In the genomic region with DNA sequence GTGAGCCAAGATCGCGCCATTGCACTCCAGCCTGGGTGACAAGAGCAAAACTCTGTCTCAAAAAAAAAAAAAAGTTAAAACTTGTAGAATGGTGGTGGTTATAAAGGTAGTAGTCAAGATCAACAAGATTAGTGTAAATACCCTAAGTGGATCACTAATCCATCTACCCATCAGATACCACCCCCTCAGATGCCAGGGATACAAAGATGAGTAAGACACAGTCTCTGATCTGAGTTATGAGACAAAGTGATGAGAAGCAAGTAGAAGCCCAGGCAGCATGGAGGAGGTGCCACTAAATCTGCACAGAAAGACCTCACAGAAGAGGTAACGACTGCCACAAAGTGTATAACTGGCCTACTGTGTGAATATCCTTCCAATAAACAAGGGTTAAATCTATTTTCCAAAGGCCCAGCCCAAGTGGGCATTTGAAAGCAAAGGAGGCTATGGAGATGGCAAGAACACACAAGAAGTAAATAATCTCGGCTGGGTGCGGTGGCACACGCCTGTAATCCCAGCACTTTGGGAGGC, we compare ENCODE assay signal across 1 cellular context.
TF ChIP-seq lines count a peak whose summit lies in the region.

No MANE protein-coding gene starts in this region.

TF ChIP-seq in IMR-90, 13 proteins besides CTCF, POLR2A, EP300 and RAD21:
- no peak for TF ChIP-seq NFE2L2 (IDR thresholded peaks at IDR 0.05; ENCODE audit: low read depth, low read length)
- no peak for TF ChIP-seq SMC3 (IDR thresholded peaks at IDR 0.05; ENCODE audit: low read depth, low read length)
- TF ChIP-seq FOS (IDR thresholded peaks at IDR 0.05; ENCODE audit: low read depth, low read length): no peak
- no peak for TF ChIP-seq MAZ (IDR thresholded peaks at IDR 0.05; ENCODE audit: borderline replicate concordance, low read depth, low read length)
- no peak for TF ChIP-seq MAFK (IDR thresholded peaks at IDR 0.05; ENCODE audit: low read depth, low read length)
- TF ChIP-seq RCOR1 (IDR thresholded peaks at IDR 0.05; ENCODE audit: insufficient replicate concordance, low read length): no peak
- no peak for TF ChIP-seq BHLHE40 (IDR thresholded peaks at IDR 0.05; ENCODE audit: low read depth, low read length)
- TF ChIP-seq RFX5 (IDR thresholded peaks at IDR 0.05; ENCODE audit: low read depth, low read length): no peak
- TF ChIP-seq CEBPB (IDR thresholded peaks at IDR 0.05; ENCODE audit: low read depth, low read length): no peak
- TF ChIP-seq, protein P1, sequence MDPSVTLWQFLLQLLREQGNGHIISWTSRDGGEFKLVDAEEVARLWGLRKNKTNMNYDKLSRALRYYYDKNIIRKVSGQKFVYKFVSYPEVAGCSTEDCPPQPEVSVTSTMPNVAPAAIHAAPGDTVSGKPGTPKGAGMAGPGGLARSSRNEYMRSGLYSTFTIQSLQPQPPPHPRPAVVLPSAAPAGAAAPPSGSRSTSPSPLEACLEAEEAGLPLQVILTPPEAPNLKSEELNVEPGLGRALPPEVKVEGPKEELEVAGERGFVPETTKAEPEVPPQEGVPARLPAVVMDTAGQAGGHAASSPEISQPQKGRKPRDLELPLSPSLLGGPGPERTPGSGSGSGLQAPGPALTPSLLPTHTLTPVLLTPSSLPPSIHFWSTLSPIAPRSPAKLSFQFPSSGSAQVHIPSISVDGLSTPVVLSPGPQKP (IDR thresholded peaks at IDR 0.05; ENCODE audit: borderline replicate concordance, low read depth, low read length): no peak
- TF ChIP-seq CHD1 (IDR thresholded peaks at IDR 0.05; ENCODE audit: low read depth, low read length): no peak
TF ChIP-seq in IMR-90: peak in this region for 0.
